Comparison of ENCODE assay signal across 8 cellular contexts in genomic region chr1:110209715-110210603, GRCh38. TPM values are rescaled to one million over a fixed set of nuclear protein-coding genes. Genes with fewer than 3 reads are reported as not detected.
DNase-seq lines count a peak whose midpoint lies in the region; ATAC-seq and TF ChIP-seq lines count a peak whose summit lies in the region.

KCNC4 (plus strand) TSS chr1:110210314; CDS start chr1:110211500, 1,186 bp downstream.

- H3K36me3 ChIP-seq in psoas muscle (ENCODE audit: insufficient read depth in 1 of 2, low read depth in 1 of 2), result no peaks in the 10 kb centered on the region

- peak within 1 kb of the TSS; percentile 90 for H3K27ac Mint-ChIP-seq in T-helper 17 cell

- H3K4me3 ChIP-seq in GM12864 (ENCODE audit: low read depth, low read length), result peak within 1 kb of the TSS; percentile 66
- H3K4me3 ChIP-seq in psoas muscle, result peak within 1 kb of the TSS; percentile 72

- H3K4me1 ChIP-seq in psoas muscle, result no peaks in the 10 kb centered on the region

- DNase-seq in GM12864 (ENCODE audit: low read depth) (peak; percentile 58), NCI-H1092 treated with DMSO at 0.1 percent for 48 hours (lab: John Stamatoyannopoulos, UW) (peak; percentile 54), T-helper 17 cell (peak; percentile 85 to 93 (median 92)), amygdala (lab: John Stamatoyannopoulos, UW) (peak in 48 of 56 donors; percentile 19 to 80 (median 63)), left ventricle myocardium superior (peak; percentile 94), psoas muscle (peak; percentile 91 to 93), ureter (ENCODE audit: low spot score) (peak; percentile 88)

- peaks cover 0 to 18% (median 3%) of the 10 kb centered on the region in 3 donors for H3K27me3 ChIP-seq in psoas muscle (ENCODE audit: insufficient read depth in 3 of 3, low read length in 2 of 3)

- 3 to 7% (median 3%) methylated on average over 42 to 103 of the region's 103 CpGs for WGBS in psoas muscle, 3 donors

- H3K4me1 Mint-ChIP-seq in T-helper 17 cell, result peaks cover 44% of the 10 kb centered on the region

- intact Hi-C loops in left ventricle myocardium superior (cut with micrococcal nuclease) (loop anchor here (2.0 kb wide), 1 partner anchor 103 kb away; no protein-coding TSS in a partner anchor), psoas muscle (cut with DNase I) (loop anchor here in 1 of 2 donors (10.0 kb wide), 1 partner anchor 285 kb away; no protein-coding TSS in a partner anchor)

- H3K27me3 Mint-ChIP-seq in T-helper 17 cell, result no peaks in the 10 kb centered on the region

- peak within 1 kb of the TSS; percentile 94 for H3K4me3 Mint-ChIP-seq in T-helper 17 cell

- no peaks in the 10 kb centered on the region for H3K36me3 Mint-ChIP-seq in T-helper 17 cell (ENCODE audit: low read depth)

- peak within 1 kb of the TSS; percentile 67 for H3K27ac ChIP-seq in psoas muscle

- H3K9me3 ChIP-seq in T-helper 17 cell (ENCODE audit: control insufficient read depth, low read length, poor library complexity, severe bottlenecking) (no peaks in the 10 kb centered on the region), psoas muscle (no peaks in the 10 kb centered on the region)

- ATAC-seq in HG02623 (IDR thresholded peaks at IDR 0.05; ENCODE audit: unreplicated experiment) (peak; percentile 80), T-helper 17 cell (peak; percentile 92), left ventricle myocardium superior (peak; percentile 95), psoas muscle (peak; percentile 78 to 87 (median 84))

- TF ChIP-seq CTCF in GM12864 (IDR thresholded peaks at IDR 0.05; ENCODE audit: low read depth, low read length, missing control alignments) (no peak), psoas muscle (IDR thresholded peaks at IDR 0.05) (no peak)

RNA-seq across cellular contexts. Expression of gene KCNC4, which starts in this region (rescaled TPM):
- total RNA-seq in T-helper 17 cell (10 to 100 TPM; 12.2 to 14.7 TPM), left ventricle myocardium superior (4.7 TPM), psoas muscle (10 to 100 TPM in 1 of 4 donors, 1 to 10 TPM in 3; 5.1 to 14.5 (median 5.9) TPM), ureter (5.2 TPM)
- polyA plus RNA-seq in psoas muscle, result 1 to 10 TPM; 2.4 to 9.2 (median 3.1) TPM

Comparison
In these comparisons a context has a peak if more than half of its experiments do, and no peak if none do; other contexts are left out.
1. Peak in every context shown above with its lines: DNase-seq, ATAC-seq, H3K4me3 ChIP-seq and H3K27ac ChIP-seq.